27 cellular contexts compared by ENCODE assay signal in genomic region chr1:66464356-66464755, GRCh38.
A peak's percentile ranks its signal among the peaks of the same experiment; 100 is the strongest.
DNase-seq lines count a peak whose midpoint lies in the region; ATAC-seq, FAIRE-seq and TF ChIP-seq lines count a peak whose summit lies in the region.
"Had no signal": no experiment of that assay in that cellular context is flagged by ENCODE, and none has a peak within 500 bp of the region (broad histone marks: within the 10 kb centered on the region; RNA-seq: fewer than 3 reads in every experiment).

No MANE protein-coding gene starts in this region.

- H3K4me1 Mint-ChIP-seq in astrocyte (ENCODE audit: low read depth, unreplicated experiment), result peaks cover 25% of the 10 kb centered on the region
- H3K4me1 Mint-ChIP-seq: activated CD4-positive, alpha-beta T cell treated with anti-CD3 and anti-CD28 coated beads for 36 hours; activated T-helper 17 cell treated with anti-CD3 and anti-CD28 coated beads, Interleukin-2, amount 50 U/mL, for 72 hours; natural killer cell; stimulated activated memory B cell treated with anti-CD40 and anti-IgM and Interleukin-4, amounts not matched to agents 10 μg/mL and 1 μg/mL and 100 μg/mL, for 72 hours had no signal

- ATAC-seq in IMR-90 (ENCODE audit: low read depth), result peak; percentile 2; the same call in 1 of the 2 replicates
- no peak for ATAC-seq in left lobe of liver
- ATAC-seq: activated CD8-positive, alpha-beta T cell treated with anti-CD3 and anti-CD28 coated beads, Interleukin-2, amount 10 ng/mL, durations not matched to agents 7 days and 5 days; HCT116; natural killer cell; stimulated activated memory B cell treated with anti-CD40 and anti-IgM and Interleukin-4, amounts not matched to agents 10 μg/mL and 1 μg/mL and 100 μg/mL, for 72 hours had no signal

- no peak overlapping the region for H3K4me3 Mint-ChIP-seq in astrocyte (ENCODE audit: unreplicated experiment)
- H3K4me3 Mint-ChIP-seq: activated CD4-positive, alpha-beta T cell treated with anti-CD3 and anti-CD28 coated beads for 36 hours; activated CD8-positive, alpha-beta T cell treated with anti-CD3 and anti-CD28 coated beads, Interleukin-2, amount 10 ng/mL, durations not matched to agents 7 days and 5 days; activated T-helper 17 cell treated with anti-CD3 and anti-CD28 coated beads, Interleukin-2, amount 50 U/mL, for 72 hours; natural killer cell; stimulated activated memory B cell treated with anti-CD40 and anti-IgM and Interleukin-4, amounts not matched to agents 10 μg/mL and 1 μg/mL and 100 μg/mL, for 72 hours; T-helper 2 cell treated with Interferon-gamma antibody and Interleukin-4, amounts not matched to agents 5 μg/mL and 100 μg/mL, for 36 hours had no signal

- peak overlapping the region; percentile 87; the same call in 2 of the 3 replicates for H2BK15ac ChIP-seq in IMR-90 (ENCODE audit: low read depth, low read length)

- H3K9me3 ChIP-seq in AG04450 (ENCODE audit: control insufficient read depth, insufficient read depth, low read length), result no peaks in the 10 kb centered on the region
- H3K9me3 ChIP-seq in IMR-90 (ENCODE audit: control insufficient read depth, insufficient read depth, low read length), result 0 out of 2 replicates have a peak, but pooled peaks cover 3% of the 10 kb centered on the region
- H3K9me3 ChIP-seq in astrocyte (ENCODE audit: insufficient read depth, low read depth, low read length), result no peaks in the 10 kb centered on the region

- H3K9ac ChIP-seq in IMR-90 (ENCODE audit: low read depth, low read length) (peak overlapping the region; percentile 42; the same call in 1 of the 2 replicates), astrocyte (ENCODE audit: low read length) (peak overlapping the region; percentile 57)
- H3K9ac ChIP-seq: BLaER1 had no signal

- H2AK9ac ChIP-seq in IMR-90 (replicated peaks; ENCODE audit: low read depth, low read length, poor library complexity), result peak overlapping the region; percentile 92

- H3K36me3 ChIP-seq in IMR-90 (ENCODE audit: control insufficient read depth, insufficient read depth, low read length), result no peaks in the 10 kb centered on the region; the same call in 1 of the 2 replicates
- H3K36me3 ChIP-seq in astrocyte (ENCODE audit: insufficient read depth, low read length), result no peaks in the 10 kb centered on the region
- H3K36me3 ChIP-seq: BLaER1 had no signal

- peak overlapping the region; percentile 96 for H2BK20ac ChIP-seq in IMR-90 (ENCODE audit: low read depth, low read length)

- peak overlapping the region; percentile 100 for H2BK5ac ChIP-seq in IMR-90 (ENCODE audit: low read depth, low read length, poor library complexity, severe bottlenecking)

- peaks cover 3% of the 10 kb centered on the region for H3K36me3 Mint-ChIP-seq in astrocyte (ENCODE audit: low read depth, unreplicated experiment)
- H3K36me3 Mint-ChIP-seq: natural killer cell had no signal

- H3K4ac ChIP-seq in IMR-90 (ENCODE audit: low read depth, low read length), result peak overlapping the region; percentile 89

- H3K79me2 ChIP-seq in astrocyte (ENCODE audit: insufficient read depth, low read length), result no peaks in the 10 kb centered on the region

- H3K9me3 Mint-ChIP-seq in astrocyte (ENCODE audit: unreplicated experiment), result peaks cover 24% of the 10 kb centered on the region

- H3K27me3 ChIP-seq in AG04450 (ENCODE audit: control insufficient read depth, insufficient read depth, low read length) (no peaks in the 10 kb centered on the region), IMR-90 (ENCODE audit: control insufficient read depth, insufficient read depth, low read length) (no peaks in the 10 kb centered on the region), astrocyte (ENCODE audit: insufficient read depth, low read length) (no peaks in the 10 kb centered on the region)
- H3K27me3 ChIP-seq: BLaER1 had no signal

- H2AFZ ChIP-seq in IMR-90 (replicated peaks; ENCODE audit: low read length, poor library complexity) (peak overlapping the region; percentile 81), astrocyte (ENCODE audit: low read depth, low read length) (peak overlapping the region; percentile 32)

- no peak for DNase-seq in AG04450 (ENCODE audit: low read depth, low spot score)
- no peak for DNase-seq in IMR-90
- DNase-seq in astrocyte (ENCODE audit: low read depth), result peak; percentile 6
- DNase-seq in kidney tubule cell (ENCODE audit: low spot score), result peak; percentile 29
- no peak for DNase-seq in NCI-H345 treated with DMSO at 0.1 percent for 48 hours (lab: John Stamatoyannopoulos, UW; ENCODE audit: unreplicated experiment)
- no peak for DNase-seq in left lobe of liver (ENCODE audit: low spot score)
- no peak for DNase-seq in GM13976 (ENCODE audit: low spot score)
- no peak for DNase-seq in DMS153 (lab: John Stamatoyannopoulos, UW)
- DNase-seq: activated CD4-positive, alpha-beta T cell treated with anti-CD3 and anti-CD28 coated beads for 36 hours; activated CD8-positive, alpha-beta T cell treated with anti-CD3 and anti-CD28 coated beads, Interleukin-2, amount 10 ng/mL, durations not matched to agents 7 days and 5 days; activated naive CD4-positive, alpha-beta T cell treated with anti-CD3 and anti-CD28 coated beads, Interleukin-2, amount 50 U/mL, for 16 hours; DMS79; GF-D8; islet precursor cell; midbrain; natural killer cell; NCI-H1092; NCI-H1694; NCI-H2171; NCI-H510A; occipital lobe; OCI-M1 had no signal

- no peak for FAIRE-seq in astrocyte (lab: Jason Lieb, UNC)

- H3K4me2 ChIP-seq in IMR-90 (ENCODE audit: low read depth, low read length) (peak overlapping the region; percentile 64; the same call in 1 of the 2 replicates), astrocyte (ENCODE audit: low read length) (peak overlapping the region; percentile 54)
- H3K4me2 ChIP-seq: BLaER1 had no signal

- POLR2A ChIA-PET in AG04450 (lab: Yijun Ruan, JAX), result interaction anchor here (0.9 to 1.2 kb wide), 3 partner anchors 80 to 132 kb away, joined by 3 to 4 read pairs (median 3); no protein-coding TSS in a partner anchor
- POLR2A ChIA-PET in IMR-90 (lab: Charles Lee; ENCODE audit: unreplicated experiment), result interaction anchor here (2.2 kb wide), 1 partner anchor 69 kb away, joined by 8 read pairs; the partner anchor contains the start of gene SGIP1

- no peaks in the 10 kb centered on the region for H4K20me1 ChIP-seq in IMR-90 (ENCODE audit: insufficient read depth, low read length)
- no peaks in the 10 kb centered on the region for H4K20me1 ChIP-seq in astrocyte (ENCODE audit: insufficient read depth, low read length)
- H4K20me1 ChIP-seq: BLaER1 had no signal

- in situ Hi-C loops in IMR-90 (cut with MboI; ENCODE audit: low sequenced_read_pairs) (no loop called here), GM13976 (cut with MboI; ENCODE audit: low sequenced_read_pairs, unreplicated experiment) (no loop called here)

- CTCF ChIA-PET in AG04450 (lab: Charles Lee) (interaction anchor here (0.9 to 3.0 kb wide), 4 partner anchors 18 to 221 kb away, joined by 3 to 20 read pairs (median 4); no protein-coding TSS in a partner anchor), IMR-90 (lab: Yijun Ruan, JAX) (interaction anchor here (0.6 to 2.2 kb wide), 4 partner anchors 14 to 160 kb away, joined by 3 to 11 read pairs (median 6); no protein-coding TSS in a partner anchor)

- peak overlapping the region; percentile 76; the same call in 1 of the 2 replicates for H4K5ac ChIP-seq in IMR-90 (ENCODE audit: low read depth, low read length)

- H3K4me3 ChIP-seq in AG04450 (ENCODE audit: low read depth, low read length) (no peak overlapping the region), IMR-90 (ENCODE audit: insufficient read depth, low read depth, low read length) (no peak overlapping the region), astrocyte (ENCODE audit: insufficient read depth, low read depth, low read length) (no peak overlapping the region)
- H3K4me3 ChIP-seq: BLaER1 had no signal

- H3K27ac Mint-ChIP-seq in astrocyte (ENCODE audit: unreplicated experiment), result peak overlapping the region; percentile 97
- H3K27ac Mint-ChIP-seq: activated CD4-positive, alpha-beta T cell treated with anti-CD3 and anti-CD28 coated beads for 36 hours; activated CD8-positive, alpha-beta T cell treated with anti-CD3 and anti-CD28 coated beads, Interleukin-2, amount 10 ng/mL, durations not matched to agents 7 days and 5 days; activated T-helper 17 cell treated with anti-CD3 and anti-CD28 coated beads, Interleukin-2, amount 50 U/mL, for 72 hours; natural killer cell; stimulated activated memory B cell treated with anti-CD40 and anti-IgM and Interleukin-4, amounts not matched to agents 10 μg/mL and 1 μg/mL and 100 μg/mL, for 72 hours; T-helper 2 cell treated with Interferon-gamma antibody and Interleukin-4, amounts not matched to agents 5 μg/mL and 100 μg/mL, for 36 hours had no signal

- peak overlapping the region; percentile 94 for H3K18ac ChIP-seq in IMR-90 (ENCODE audit: low read depth, low read length)

- H3K56ac ChIP-seq in IMR-90 (ENCODE audit: extremely low read depth, insufficient read depth, low read length), result peak overlapping the region; percentile 82

- H3K4me1 ChIP-seq in IMR-90 (ENCODE audit: control insufficient read depth, insufficient read depth, low read length) (peaks cover 11% of the 10 kb centered on the region), astrocyte (ENCODE audit: insufficient read depth, low read length) (peaks cover 27% of the 10 kb centered on the region)
- H3K4me1 ChIP-seq: BLaER1 had no signal

- peak overlapping the region; percentile 94 for H3K27ac ChIP-seq in AG04450 (ENCODE audit: low read depth, low read length)
- peak overlapping the region; percentile 82 for H3K27ac ChIP-seq in IMR-90 (ENCODE audit: insufficient read depth, low read length)
- H3K27ac ChIP-seq in astrocyte (ENCODE audit: low read depth, low read length), result peak overlapping the region; percentile 96
- H3K27ac ChIP-seq: BLaER1 had no signal

- H3K14ac ChIP-seq in IMR-90 (replicated peaks; ENCODE audit: low read depth, low read length), result peak overlapping the region; percentile 90

- intact Hi-C loops in IMR-90 (cut with micrococcal nuclease), result no loop called here

- no TSS peak for BruUV-seq in IMR-90 (replicated peaks; lab: Mats Ljungman, UMichigan)

- H3K23ac ChIP-seq in IMR-90 (ENCODE audit: low read depth, low read length), result peak overlapping the region; percentile 73; the same call in 1 of the 2 replicates

- TF ChIP-seq CTCF in AG04450 (IDR thresholded peaks at IDR 0.05; ENCODE audit: low read depth, low read length), result no peak
- no peak for TF ChIP-seq CTCF in IMR-90 (conservative IDR thresholded peaks at IDR 0.05; ENCODE audit: low read depth, low read length)
- TF ChIP-seq CTCF in astrocyte (IDR thresholded peaks at IDR 0.05; ENCODE audit: insufficient read depth, low read depth, low read length), result no peak
- TF ChIP-seq CTCF in GM13976 (IDR thresholded peaks at IDR 0.05; ENCODE audit: borderline replicate concordance, control extremely low read depth, extremely low read depth, insufficient read depth, missing control alignments), result no peak

- peak overlapping the region; percentile 80 for H2AK5ac ChIP-seq in IMR-90 (ENCODE audit: low read depth, low read length)

- peak overlapping the region; percentile 82 for H4K91ac ChIP-seq in IMR-90 (ENCODE audit: insufficient read depth, low read depth, low read length)

- dilution Hi-C loops in IMR-90 (cut with HindIII; ENCODE audit: low sequenced_read_pairs, unreplicated experiment), result no loop called here

- TF ChIP-seq POLR2A in IMR-90 (IDR thresholded peaks at IDR 0.05; ENCODE audit: low read depth, low read length), result no peak

- no peaks in the 10 kb centered on the region for H3K27me3 Mint-ChIP-seq in astrocyte (ENCODE audit: low read depth, unreplicated experiment)

- H3K79me1 ChIP-seq in IMR-90 (ENCODE audit: low read depth in 1 of 2, low read length in 2 of 2), result peaks cover 0 to 3% of the 10 kb centered on the region in 2 experiments; a peak in 2 of 4 replicates

- no peak for TF ChIP-seq RAD21 in IMR-90 (IDR thresholded peaks at IDR 0.05; ENCODE audit: low read length)

- H2BK120ac ChIP-seq in IMR-90 (ENCODE audit: low read depth, low read length), result peak overlapping the region; percentile 99

- peak overlapping the region; percentile 50 to 85 for H4K8ac ChIP-seq in IMR-90 (ENCODE audit: low read depth in 2 of 2, low read length in 2 of 2)

- H3K9me1 ChIP-seq in IMR-90 (ENCODE audit: insufficient read depth, low read length), result peaks cover 7% of the 10 kb centered on the region; the same call in 1 of the 2 replicates

Comparison
In these comparisons a context has a peak if more than half of its experiments do, and no peak if none do; other contexts are left out.
1. DNase-seq: peak in astrocyte (single experiment) and kidney tubule cell (single experiment); none in AG04450 (single experiment), IMR-90 (single experiment), NCI-H345 treated with DMSO at 0.1 percent for 48 hours (single experiment), left lobe of liver (single experiment), GM13976 (single experiment) and DMS153 (single experiment).
2. Peak in every context shown above with its lines, with median percentiles within 50 percentile points of each other: H3K27ac ChIP-seq.